In the genomic region with DNA sequence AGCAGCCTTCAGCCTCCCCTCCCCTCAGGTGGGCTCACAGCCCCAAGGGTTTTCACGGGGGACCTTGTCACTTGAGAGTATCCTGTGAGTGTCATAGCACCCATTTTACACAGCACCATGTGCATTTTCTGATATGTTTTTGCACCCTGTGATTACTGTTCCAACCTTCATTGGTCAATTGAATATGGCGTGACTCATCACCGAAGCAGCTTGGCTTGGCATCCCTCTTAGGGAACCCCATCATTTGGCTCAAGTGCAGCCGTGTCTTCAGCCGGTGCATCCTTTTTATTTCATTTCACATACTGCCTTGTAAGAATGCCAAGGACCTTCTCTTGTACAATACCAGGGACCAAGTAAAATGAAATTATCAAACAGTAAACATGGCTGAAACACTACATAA, we compare ENCODE assay signal across 14 cellular contexts. TPM values are rescaled to one million over a fixed set of nuclear protein-coding genes. Genes with fewer than 3 reads are reported as not detected.
DNase-seq lines count a peak whose midpoint lies in the region; ATAC-seq and TF ChIP-seq lines count a peak whose summit lies in the region.
"Had no signal": no experiment of that assay in that cellular context is flagged by ENCODE, and none has a peak within 500 bp of the region (broad histone marks: within the 10 kb centered on the region; RNA-seq: fewer than 3 reads in every experiment).

No MANE protein-coding gene starts in this region.

- DNase-seq in Right ventricle myocardium superior (no peak), Right ventricle myocardium inferior (ENCODE audit: missing footprints) (no peak), cardiac fibroblast (ENCODE audit: low read depth in 2 of 2) (peak; percentile 77 to 82), left ventricle myocardium superior (no peak), foreskin keratinocyte (no peak), NCI-H1092 (lab: John Stamatoyannopoulos, UW) (no peak)
- no peak for DNase-seq in activated T-cell treated with anti-CD3 and anti-CD28 coated beads, Interleukin-2, amount 50 U/mL, for 4 hours
- DNase-seq: 8988T; activated T-cell treated with anti-CD3 and anti-CD28 coated beads, Interleukin-2, amount 50 U/mL, for 1 hour; NCI-H748 treated with DMSO at 0.1 percent for 48 hours; WERI-Rb-1 had no signal

- H3K4me1 ChIP-seq in urinary bladder (ENCODE audit: insufficient read depth) (peaks cover 5% of the 10 kb centered on the region), foreskin keratinocyte (no peaks in the 10 kb centered on the region)
- H3K4me1 ChIP-seq: suprapubic skin had no signal

- H3K4me3 Mint-ChIP-seq in activated T-cell treated with anti-CD3 and anti-CD28 coated beads, Interleukin-2, amount 50 U/mL, for 4 hours, result no peak overlapping the region
- H3K4me3 Mint-ChIP-seq: memory B cell had no signal

- H3K27me3 ChIP-seq in foreskin keratinocyte, result no peaks in the 10 kb centered on the region
- H3K27me3 ChIP-seq: suprapubic skin had no signal

- TF ChIP-seq CTCF in cardiac fibroblast (IDR thresholded peaks at IDR 0.05; ENCODE audit: low read depth, low read length) (no peak), foreskin keratinocyte (conservative IDR thresholded peaks at IDR 0.05) (no peak)

- H3K9me3 Mint-ChIP-seq in activated T-cell treated with anti-CD3 and anti-CD28 coated beads, Interleukin-2, amount 50 U/mL, for 4 hours, result no peaks in the 10 kb centered on the region
- H3K9me3 Mint-ChIP-seq: memory B cell had no signal

- H3K27ac ChIP-seq in urinary bladder (ENCODE audit: low read depth) (peak overlapping the region; percentile 68), foreskin keratinocyte (no peak overlapping the region)
- H3K27ac ChIP-seq: suprapubic skin, WERI-Rb-1 had no signal

- WGBS in urinary bladder, result 39% methylated on average over 5 of the region's 5 CpGs

- peak; percentile 5 for ATAC-seq in Right ventricle myocardium superior (ENCODE audit: poor library complexity)
- ATAC-seq in Right ventricle myocardium inferior, result no peak
- ATAC-seq in left ventricle myocardium superior, result peak; percentile 5
- ATAC-seq in activated T-cell treated with anti-CD3 and anti-CD28 coated beads, Interleukin-2, amount 50 U/mL, for 4 hours, result no peak
- ATAC-seq in foreskin keratinocyte, result no peak

- H3K4me3 ChIP-seq in cardiac fibroblast (replicated peaks in 1 of 2; ENCODE audit: low read depth in 2 of 2, low read length in 2 of 2) (no peak overlapping the region), urinary bladder (ENCODE audit: low read depth, low read length) (no peak overlapping the region)
- H3K4me3 ChIP-seq: suprapubic skin had no signal

- no peaks in the 10 kb centered on the region for H3K36me3 ChIP-seq in urinary bladder (ENCODE audit: insufficient read depth)
- H3K36me3 ChIP-seq: suprapubic skin, WERI-Rb-1 had no signal

- no peaks in the 10 kb centered on the region for H3K36me3 Mint-ChIP-seq in activated T-cell treated with anti-CD3 and anti-CD28 coated beads, Interleukin-2, amount 50 U/mL, for 4 hours (ENCODE audit: insufficient read depth)
- H3K36me3 Mint-ChIP-seq: memory B cell had no signal

- intact Hi-C loops in Right ventricle myocardium superior (cut with DNase I) (no loop called here), Right ventricle myocardium inferior (cut with DNase I) (no loop called here), left ventricle myocardium superior (cut with micrococcal nuclease) (no loop called here)

- peaks cover 5% of the 10 kb centered on the region for H3K4me1 Mint-ChIP-seq in activated T-cell treated with anti-CD3 and anti-CD28 coated beads, Interleukin-2, amount 50 U/mL, for 4 hours (ENCODE audit: low read depth)
- H3K4me1 Mint-ChIP-seq: memory B cell had no signal

- peaks cover 3% of the 10 kb centered on the region for H3K27me3 Mint-ChIP-seq in activated T-cell treated with anti-CD3 and anti-CD28 coated beads, Interleukin-2, amount 50 U/mL, for 4 hours (ENCODE audit: low read depth)

RNA-seq across cellular contexts. Expression of gene NPAS2, which starts 57.6 kb away (rescaled TPM):
- total RNA-seq in Right ventricle myocardium superior (38.0 TPM), Right ventricle myocardium inferior (38.0 TPM), left ventricle myocardium superior (40.9 TPM), urinary bladder (11.8 TPM), foreskin keratinocyte (14.6 and 18.9 TPM in 2 replicates)
- polyA plus RNA-seq in urinary bladder (35.0 TPM), foreskin keratinocyte (11.2 and 15.8 TPM in 2 replicates)
- total RNA-seq in activated T-cell treated with anti-CD3 and anti-CD28 coated beads, Interleukin-2, amount 50 U/mL, for 4 hours, result 10 to 100 TPM in 2 of 3 donors, 1 to 10 TPM in 1; 4.8 to 14.6 (median 10.4) TPM

Comparison
In these comparisons a context has a peak if more than half of its experiments do, and no peak if none do; other contexts are left out.
1. ATAC-seq: peak in Right ventricle myocardium superior (single experiment) and left ventricle myocardium superior (single experiment); none in Right ventricle myocardium inferior (single experiment), activated T-cell treated with anti-CD3 and anti-CD28 coated beads, Interleukin-2, amount 50 U/mL, for 4 hours (0 of 2) and foreskin keratinocyte (single experiment).
2. DNase-seq: peak in cardiac fibroblast (2 of 2); none in Right ventricle myocardium superior (single experiment), Right ventricle myocardium inferior (single experiment), left ventricle myocardium superior (single experiment), activated T-cell treated with anti-CD3 and anti-CD28 coated beads, Interleukin-2, amount 50 U/mL, for 4 hours (single experiment), foreskin keratinocyte (0 of 2) and NCI-H1092 (single experiment).